14 cellular contexts compared by ENCODE assay signal in genomic region chr5:56279979-56280378, GRCh38. TPM values are rescaled to one million over a fixed set of nuclear protein-coding genes. Genes with fewer than 3 reads are reported as not detected.
DNase-seq lines count a peak whose midpoint lies in the region; ATAC-seq, FAIRE-seq and TF ChIP-seq lines count a peak whose summit lies in the region.
"Had no signal": no experiment of that assay in that cellular context is flagged by ENCODE, and none has a peak within 500 bp of the region (broad histone marks: within the 10 kb centered on the region; RNA-seq: fewer than 3 reads in every experiment).

No MANE protein-coding gene starts in this region.

- intact Hi-C loops in heart right ventricle (cut with DNase I) = loop anchor here in 6 of 10 donors (10.0 kb wide), 5 partner anchors 195 to 855 kb away; no protein-coding TSS in a partner anchor
- intact Hi-C loops in left ventricle myocardium inferior (cut with micrococcal nuclease) = no loop called here

- DNase-seq in heart right ventricle (no peak), left ventricle myocardium inferior (no peak), astrocyte (ENCODE audit: low read depth) (peak; percentile 80), iris pigment epithelial cell (ENCODE audit: low read depth) (peak; percentile 63), DMS53 (lab: John Stamatoyannopoulos, UW) (no peak)
- DNase-seq: activated CD8-positive, alpha-beta T cell treated with anti-CD3 and anti-CD28 coated beads for 36 hours; NCI-H446 treated with DMSO at 0.1 percent for 48 hours; sigmoid colon had no signal

- peak overlapping the region; percentile 89 for H3K27ac Mint-ChIP-seq in astrocyte (ENCODE audit: unreplicated experiment)
- H3K27ac Mint-ChIP-seq: activated CD8-positive, alpha-beta T cell treated with anti-CD3 and anti-CD28 coated beads for 36 hours; activated naive CD8-positive, alpha-beta T cell had no signal

- H3K27me3 Mint-ChIP-seq in astrocyte (ENCODE audit: low read depth, unreplicated experiment) = no peaks in the 10 kb centered on the region
- H3K27me3 Mint-ChIP-seq: activated CD8-positive, alpha-beta T cell treated with anti-CD3 and anti-CD28 coated beads for 36 hours; activated naive CD8-positive, alpha-beta T cell had no signal

- H3K27me3 ChIP-seq in heart right ventricle (no peaks in the 10 kb centered on the region), left ventricle myocardium inferior (ENCODE audit: low read depth) (no peaks in the 10 kb centered on the region), astrocyte (ENCODE audit: insufficient read depth, low read length) (no peaks in the 10 kb centered on the region)
- H3K27me3 ChIP-seq: sigmoid colon had no signal

- peaks cover 31% of the 10 kb centered on the region for H3K4me1 Mint-ChIP-seq in astrocyte (ENCODE audit: low read depth, unreplicated experiment)

- no peak for FAIRE-seq in astrocyte (lab: Jason Lieb, UNC)
- FAIRE-seq: A204.1 had no signal

- H3K9me3 ChIP-seq in heart right ventricle (peaks cover 0 to 10% (median 0%) of the 10 kb centered on the region in 11 donors), left ventricle myocardium inferior (replicated peaks) (peaks cover 7% of the 10 kb centered on the region), astrocyte (ENCODE audit: insufficient read depth, low read depth, low read length) (no peaks in the 10 kb centered on the region)
- H3K9me3 ChIP-seq: sigmoid colon had no signal

- no peak overlapping the region for H2AFZ ChIP-seq in astrocyte (ENCODE audit: low read depth, low read length)

- H3K4me3 Mint-ChIP-seq in astrocyte (ENCODE audit: unreplicated experiment) = no peak overlapping the region
- H3K4me3 Mint-ChIP-seq: activated CD8-positive, alpha-beta T cell treated with anti-CD3 and anti-CD28 coated beads for 36 hours; activated naive CD8-positive, alpha-beta T cell had no signal

- H3K9me3 Mint-ChIP-seq in astrocyte (ENCODE audit: unreplicated experiment) = peaks cover 5% of the 10 kb centered on the region
- H3K9me3 Mint-ChIP-seq: activated CD8-positive, alpha-beta T cell treated with anti-CD3 and anti-CD28 coated beads for 36 hours had no signal

- 10 to 34% methylated on average over 2 of the region's 2 CpGs for WGBS in heart right ventricle, 2 donors

- ATAC-seq in heart right ventricle (peak in 5 of 8 donors; percentile 34 to 52 (median 43)), GM19351 (IDR thresholded peaks at IDR 0.05; ENCODE audit: unreplicated experiment) (no peak), HG03378 (IDR thresholded peaks at IDR 0.05; ENCODE audit: unreplicated experiment) (no peak), HG03521 (IDR thresholded peaks at IDR 0.05; ENCODE audit: unreplicated experiment) (no peak)
- ATAC-seq: activated CD8-positive, alpha-beta T cell treated with anti-CD3 and anti-CD28 coated beads for 36 hours had no signal

- peak overlapping the region in 1 of 10 donors; percentile 15 for H3K27ac ChIP-seq in heart right ventricle
- H3K27ac ChIP-seq in left ventricle myocardium inferior (replicated peaks) = no peak overlapping the region
- peak overlapping the region; percentile 42 for H3K27ac ChIP-seq in astrocyte (ENCODE audit: low read depth, low read length)
- H3K27ac ChIP-seq: KMS-11 had no signal

- H3K4me1 ChIP-seq in heart right ventricle (peaks cover 4 to 22% (median 15%) of the 10 kb centered on the region in 9 donors), left ventricle myocardium inferior (peaks cover 22% of the 10 kb centered on the region), astrocyte (ENCODE audit: insufficient read depth, low read length) (peaks cover 27% of the 10 kb centered on the region)

- H3K36me3 ChIP-seq in heart right ventricle (no peaks in the 10 kb centered on the region), left ventricle myocardium inferior (no peaks in the 10 kb centered on the region), astrocyte (ENCODE audit: insufficient read depth, low read length) (no peaks in the 10 kb centered on the region)
- H3K36me3 ChIP-seq: sigmoid colon had no signal

- no peaks in the 10 kb centered on the region for H3K79me2 ChIP-seq in astrocyte (ENCODE audit: insufficient read depth, low read length)

- peak overlapping the region; percentile 40 for H3K9ac ChIP-seq in astrocyte (ENCODE audit: low read length)
- H3K9ac ChIP-seq: KMS-11 had no signal

- H3K4me2 ChIP-seq in astrocyte (ENCODE audit: low read length) = peak overlapping the region; percentile 70
- H3K4me2 ChIP-seq: KMS-11 had no signal

- no peak overlapping the region for H3K4me3 ChIP-seq in heart right ventricle
- H3K4me3 ChIP-seq in left ventricle myocardium inferior = no peak overlapping the region
- no peak overlapping the region for H3K4me3 ChIP-seq in astrocyte (ENCODE audit: insufficient read depth, low read depth, low read length)
- H3K4me3 ChIP-seq: sigmoid colon had no signal

- H4K20me1 ChIP-seq in astrocyte (ENCODE audit: insufficient read depth, low read length) = no peaks in the 10 kb centered on the region

- peaks cover 2% of the 10 kb centered on the region for H3K36me3 Mint-ChIP-seq in astrocyte (ENCODE audit: low read depth, unreplicated experiment)
- H3K36me3 Mint-ChIP-seq: activated naive CD8-positive, alpha-beta T cell had no signal

- TF ChIP-seq CTCF in heart right ventricle (IDR thresholded peaks at IDR 0.05) (no peak), left ventricle myocardium inferior (IDR thresholded peaks at IDR 0.05; ENCODE audit: borderline replicate concordance) (no peak), astrocyte (IDR thresholded peaks at IDR 0.05; ENCODE audit: insufficient read depth, low read depth, low read length) (no peak)

RNA-seq across cellular contexts. Expression of gene ANKRD55, which starts 46.8 kb away (rescaled TPM):
- under 1 TPM in 1 of 10 donors, not detected in 9; 0.72 TPM for total RNA-seq in heart right ventricle
- polyA plus RNA-seq in heart right ventricle = under 1 TPM in 1 of 2 donors, not detected in 1; 0.01 TPM
- total RNA-seq in left ventricle myocardium inferior = 0.27 TPM
- not detected in 2 replicates for total RNA-seq in astrocyte
- total RNA-seq: activated CD8-positive, alpha-beta T cell treated with anti-CD3 and anti-CD28 coated beads for 36 hours had no signal

Comparison
In these comparisons a context has a peak if more than half of its experiments do, and no peak if none do; other contexts are left out.
1. ATAC-seq: peak in heart right ventricle (5 of 8); none in GM19351 (single experiment), HG03378 (single experiment) and HG03521 (single experiment).
2. DNase-seq: peak in astrocyte (single experiment) and iris pigment epithelial cell (single experiment); none in heart right ventricle (0 of 2), left ventricle myocardium inferior (single experiment) and DMS53 (single experiment).